19 cellular contexts compared by ENCODE assay signal in the genomic region with DNA sequence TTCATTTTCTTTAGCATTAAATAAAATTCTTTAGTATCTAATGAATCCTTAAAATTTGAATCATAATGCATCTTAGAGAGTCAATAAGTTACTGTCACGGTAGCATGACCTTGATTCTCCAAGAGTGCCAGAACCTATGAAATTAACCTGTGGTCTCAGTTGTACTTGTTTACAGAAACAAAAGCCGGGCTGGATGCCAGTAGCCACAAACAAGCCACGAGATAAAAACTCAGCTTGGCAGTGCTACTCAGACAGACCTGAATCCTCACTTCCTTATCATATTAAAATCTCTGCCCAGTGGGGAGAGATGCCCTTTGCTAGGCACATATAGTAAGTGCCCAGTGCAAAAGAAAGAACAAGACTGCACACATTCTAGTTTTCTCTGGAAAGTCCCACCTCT. TPM values are rescaled to one million over a fixed set of nuclear protein-coding genes. Genes with fewer than 3 reads are reported as not detected.
DNase-seq lines count a peak whose midpoint lies in the region; ATAC-seq and TF ChIP-seq lines count a peak whose summit lies in the region.
"Had no signal": no experiment of that assay in that cellular context is flagged by ENCODE, and none has a peak within 500 bp of the region (broad histone marks: within the 10 kb centered on the region; RNA-seq: fewer than 3 reads in every experiment).

No MANE protein-coding gene starts in this region.

- intact Hi-C loops in HCT116 (cut with micrococcal nuclease) (no loop called here), gastrocnemius medialis (cut with DNase I; ENCODE audit: low total_unique reads) (no loop called here)

- TF ChIP-seq RAD21 in HCT116 (IDR thresholded peaks at IDR 0.05; ENCODE audit: low read depth): no peak

- TF ChIP-seq POLR2A in HCT116 (IDR thresholded peaks at IDR 0.05; ENCODE audit: borderline replicate concordance, extremely low read depth, insufficient read depth, insufficient read length) (no peak), suprapubic skin (IDR thresholded peaks at IDR 0.05) (no peak), gastrocnemius medialis (IDR thresholded peaks at IDR 0.05) (no peak)

- DNase-seq in A172 (ENCODE audit: low spot score) (peak; percentile 50), HCT116 (ENCODE audit: low read depth, low spot score) (no peak), RPMI8226 (peak; percentile 31), fibroblast of pulmonary artery (ENCODE audit: low read depth) (peak; percentile 14), suprapubic skin (ENCODE audit: low spot score in 2 of 2) (no peak), gastrocnemius medialis (no peak)
- no peak for DNase-seq in activated CD8-positive, alpha-beta memory T cell treated with anti-CD3 and anti-CD28 coated beads for 24 hours
- DNase-seq: activated effector memory CD4-positive, alpha-beta T cell treated with Interleukin-2 at 50 U/mL for 16 hours; dorsolateral prefrontal cortex; foreskin melanocyte; NCI-H187 treated with DMSO at 0.1 percent for 48 hours; nucleus accumbens; SIG-M5; small intestine; stomach; T1000 had no signal

- no peak overlapping the region for H3K4me2 ChIP-seq in HCT116 (ENCODE audit: low read length)
- H3K4me2 ChIP-seq: KMS-11 had no signal

- no peak overlapping the region for H3K9ac ChIP-seq in HCT116 (ENCODE audit: low read length)
- H3K9ac ChIP-seq: KMS-11 had no signal

- no peak for TF ChIP-seq EP300 in suprapubic skin (IDR thresholded peaks at IDR 0.05)

- no peak for TF ChIP-seq CTCF in HCT116 (IDR thresholded peaks at IDR 0.05 in 2 of 3, conservative IDR thresholded peaks at IDR 0.05 in 1 of 3; ENCODE audit: borderline replicate concordance in 1 of 3, insufficient read depth in 1 of 3, low read depth in 2 of 3, low read length in 2 of 3)
- no peak for TF ChIP-seq CTCF in fibroblast of pulmonary artery (IDR thresholded peaks at IDR 0.05; ENCODE audit: low read length, missing control alignments)
- TF ChIP-seq CTCF in suprapubic skin (IDR thresholded peaks at IDR 0.05): no peak
- TF ChIP-seq CTCF in gastrocnemius medialis (IDR thresholded peaks at IDR 0.05 in 4 of 5, conservative IDR thresholded peaks at IDR 0.05 in 1 of 5): no peak

- no TSS peak for BruUV-seq in HCT116 (replicated peaks; lab: Mats Ljungman, UMichigan)

- H3K27me3 ChIP-seq in HCT116 (ENCODE audit: insufficient read depth, low read length): no peaks in the 10 kb centered on the region
- no peaks in the 10 kb centered on the region for H3K27me3 ChIP-seq in suprapubic skin
- no peaks in the 10 kb centered on the region for H3K27me3 ChIP-seq in gastrocnemius medialis

- 0 out of 2 replicates have a peak, but pooled peaks have one; percentile 9 for ATAC-seq in HCT116
- ATAC-seq in GM18511 (IDR thresholded peaks at IDR 0.05; ENCODE audit: unreplicated experiment): no peak
- no peak for ATAC-seq in gastrocnemius medialis

- H3K36me3 ChIP-seq in HCT116 (ENCODE audit: control insufficient read depth in 1 of 2, insufficient read depth in 2 of 2, low read length in 2 of 2) (no peaks in the 10 kb centered on the region), suprapubic skin (no peaks in the 10 kb centered on the region), gastrocnemius medialis (no peaks in the 10 kb centered on the region)
- H3K36me3 ChIP-seq: stomach had no signal

- H3K9me2 ChIP-seq in HCT116 (ENCODE audit: insufficient read depth): no peaks in the 10 kb centered on the region

- H2AFZ ChIP-seq in HCT116 (ENCODE audit: low read depth, low read length, poor library complexity, severe bottlenecking): no peak overlapping the region

- H3K27ac ChIP-seq in HCT116 (ENCODE audit: low read depth, low read length) (no peak overlapping the region), suprapubic skin (no peak overlapping the region), gastrocnemius medialis (no peak overlapping the region)
- H3K27ac ChIP-seq: body of pancreas, dorsolateral prefrontal cortex, KMS-11 had no signal

- no peaks in the 10 kb centered on the region for H3K79me2 ChIP-seq in HCT116 (ENCODE audit: insufficient read depth, low read length)

- no peaks in the 10 kb centered on the region for H4K20me1 ChIP-seq in HCT116 (ENCODE audit: insufficient read depth)

- in situ Hi-C loops in gastrocnemius medialis (cut with MboI; ENCODE audit: low sequenced_read_pairs in 4 of 4): no loop called here

- RAD21 ChIA-PET in HCT116 (lab: Charles Lee; ENCODE audit: low non-redundant PET in 1 of 2, low total read pairs in 2 of 2, uncharacterized antibody in 2 of 2, unreplicated experiment in 2 of 2): no interaction called here

- H3K4me3 ChIP-seq in HCT116 (replicated peaks in 1 of 2; ENCODE audit: low read depth in 1 of 2, low read length in 2 of 2): no peak overlapping the region
- H3K4me3 ChIP-seq in fibroblast of pulmonary artery (replicated peaks; ENCODE audit: low read depth, low read length): no peak overlapping the region
- no peak overlapping the region for H3K4me3 ChIP-seq in suprapubic skin
- H3K4me3 ChIP-seq in gastrocnemius medialis: no peak overlapping the region
- H3K4me3 ChIP-seq: body of pancreas had no signal

- CTCF ChIA-PET in HCT116 (lab: Charles Lee): no interaction called here

- POLR2A ChIA-PET in HCT116 (lab: Charles Lee): no interaction called here

- 21% methylated on average over 3 of the region's 3 CpGs for WGBS in suprapubic skin

- H3K9me3 ChIP-seq in HCT116 (ENCODE audit: control insufficient read depth in 1 of 2, insufficient read depth in 1 of 2, low read depth in 1 of 2, low read length in 2 of 2): no peaks in the 10 kb centered on the region
- H3K9me3 ChIP-seq in suprapubic skin: no peaks in the 10 kb centered on the region
- no peaks in the 10 kb centered on the region for H3K9me3 ChIP-seq in gastrocnemius medialis

- peaks cover 0 to 4% of the 10 kb centered on the region in 2 experiments; a peak in 1 of 4 replicates for H3K4me1 ChIP-seq in HCT116 (ENCODE audit: control insufficient read depth in 1 of 2, insufficient read depth in 2 of 2, low read length in 2 of 2)
- peaks cover 14% of the 10 kb centered on the region for H3K4me1 ChIP-seq in suprapubic skin
- peaks cover 0 to 3% of the 10 kb centered on the region in 2 donors for H3K4me1 ChIP-seq in gastrocnemius medialis

TF ChIP-seq in HCT116, 20 proteins besides CTCF, POLR2A, EP300 and RAD21:
- TF ChIP-seq FOSL1 (IDR thresholded peaks at IDR 0.05; ENCODE audit: low read depth) (no peak), EZH2phosphoT487 (IDR thresholded peaks at IDR 0.05; ENCODE audit: borderline replicate concordance) (no peak), ZFX (IDR thresholded peaks at IDR 0.05) (no peak), ELF1 (IDR thresholded peaks at IDR 0.05; ENCODE audit: borderline replicate concordance, low read depth) (no peak), SIN3A (IDR thresholded peaks at IDR 0.05; ENCODE audit: low read depth) (no peak), YY1 (IDR thresholded peaks at IDR 0.05; ENCODE audit: extremely low read depth, insufficient replicate concordance, low read depth, low read length) (no peak), CBX3 (IDR thresholded peaks at IDR 0.05; ENCODE audit: low read depth) (no peak), TCF7L2 (IDR thresholded peaks at IDR 0.05; ENCODE audit: borderline replicate concordance, extremely low read depth, insufficient read depth, insufficient read length) (no peak), JUND (IDR thresholded peaks at IDR 0.05) (no peak), SP1 (IDR thresholded peaks at IDR 0.05; ENCODE audit: low read depth) (no peak), CEBPB (IDR thresholded peaks at IDR 0.05; ENCODE audit: low read depth) (no peak), EZH2 (IDR thresholded peaks at IDR 0.05) (no peak), EGR1 (IDR thresholded peaks at IDR 0.05; ENCODE audit: low read depth) (no peak), POLR2AphosphoS5 (IDR thresholded peaks at IDR 0.05; ENCODE audit: low read depth, low read length) (no peak)
- TF ChIP-seq, protein P1, sequence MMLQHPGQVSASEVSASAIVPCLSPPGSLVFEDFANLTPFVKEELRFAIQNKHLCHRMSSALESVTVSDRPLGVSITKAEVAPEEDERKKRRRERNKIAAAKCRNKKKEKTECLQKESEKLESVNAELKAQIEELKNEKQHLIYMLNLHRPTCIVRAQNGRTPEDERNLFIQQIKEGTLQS (IDR thresholded peaks at IDR 0.05): no peak
- TF ChIP-seq, protein P2, sequence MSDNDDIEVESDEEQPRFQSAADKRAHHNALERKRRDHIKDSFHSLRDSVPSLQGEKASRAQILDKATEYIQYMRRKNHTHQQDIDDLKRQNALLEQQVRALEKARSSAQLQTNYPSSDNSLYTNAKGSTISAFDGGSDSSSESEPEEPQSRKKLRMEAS (IDR thresholded peaks at IDR 0.05): no peak
TF ChIP-seq in HCT116: peak in this region for 0.

RNA-seq across cellular contexts. Expression of a gene that starts 1.0 kb away (rescaled TPM):
- 6.2 and 7.8 TPM in 2 replicates for total RNA-seq in A172 (2014; rRNA removed; shearing (Covaris generic))
- total RNA-seq in HCT116 (2021; ENCODE audit: unreplicated experiment) (not detected), suprapubic skin (under 1 TPM; 0.17 to 0.48 (median 0.29) TPM), gastrocnemius medialis (under 1 TPM in 3 of 4 donors, not detected in 1; 0.09 to 0.51 (median 0.39) TPM)
- polyA plus RNA-seq in HCT116 (2012): not detected in 2 replicates

Comparison
In these comparisons a context has a peak if more than half of its experiments do, and no peak if none do; other contexts are left out.
1. DNase-seq: peak in A172 (single experiment), RPMI8226 (single experiment) and fibroblast of pulmonary artery (single experiment); none in HCT116 (single experiment), suprapubic skin (0 of 2), gastrocnemius medialis (0 of 2) and activated CD8-positive, alpha-beta memory T cell treated with anti-CD3 and anti-CD28 coated beads for 24 hours (single experiment).